Comparison of ENCODE assay signal across 21 cellular contexts in genomic region chr14:96079066-96079465, GRCh38. TPM values are rescaled to one million over a fixed set of nuclear protein-coding genes. Genes with fewer than 3 reads are reported as not detected.
A peak's percentile ranks its signal among the peaks of the same experiment; 100 is the strongest.
DNase-seq lines count a peak whose midpoint lies in the region; ATAC-seq and TF ChIP-seq lines count a peak whose summit lies in the region.
"Had no signal": no experiment of that assay in that cellular context is flagged by ENCODE, and none has a peak within 500 bp of the region (broad histone marks: within the 10 kb centered on the region; RNA-seq: fewer than 3 reads in every experiment).

No MANE protein-coding gene starts in this region.

- DNase-seq in mammary epithelial cell (no peak), MCF 10A (ENCODE audit: unreplicated experiment) (no peak), amniotic epithelial cell (ENCODE audit: low read depth) (peak; percentile 49), mesendoderm (peak; percentile 32), superior temporal gyrus (ENCODE audit: extremely low spot score) (no peak), middle frontal gyrus (ENCODE audit: extremely low spot score, low spot score) (no peak)
- DNase-seq: 8988T; Calu3; CD8-positive, alpha-beta memory T cell; GDM1; H7; KG1; NCI-H2081 treated with DMSO at 0.1 percent for 48 hours; NCI-H524 treated with DMSO at 0.1 percent for 48 hours; NCI-H82; OCI-M1; SHP77; SK-N-SH had no signal

- TF ChIP-seq CTCF in mammary epithelial cell (conservative IDR thresholded peaks at IDR 0.05 in 1 of 2, IDR thresholded peaks at IDR 0.05 in 1 of 2; ENCODE audit: extremely low read depth in 1 of 2, insufficient read depth in 1 of 2, low read depth in 1 of 2, low read length in 2 of 2) (no peak), MCF 10A (IDR thresholded peaks at IDR 0.05; ENCODE audit: unreplicated experiment) (no peak)

- BruUV-seq in mammary epithelial cell (replicated peaks; lab: Mats Ljungman, UMichigan) (no TSS peak), MCF 10A (replicated peaks; lab: Mats Ljungman, UMichigan) (no TSS peak)

- H3K4me1 ChIP-seq in mammary epithelial cell (ENCODE audit: insufficient read depth, low read length) (peaks cover 21% of the 10 kb centered on the region), mesendoderm (ENCODE audit: control insufficient read depth, low read depth, low read length) (no peaks in the 10 kb centered on the region)

- H3K27ac Mint-ChIP-seq in MCF 10A (ENCODE audit: low read depth, unreplicated experiment): no peak overlapping the region
- H3K27ac Mint-ChIP-seq: CD8-positive, alpha-beta memory T cell had no signal

- H2AFZ ChIP-seq in mammary epithelial cell (ENCODE audit: low read depth, low read length): no peak overlapping the region

- ATAC-seq in GM18870 (IDR thresholded peaks at IDR 0.05; ENCODE audit: unreplicated experiment) (no peak), HG03565 (IDR thresholded peaks at IDR 0.05; ENCODE audit: unreplicated experiment) (no peak)

- H3K79me1 ChIP-seq in mesendoderm (ENCODE audit: low read length): peaks cover 1% of the 10 kb centered on the region

- no peak overlapping the region for H3K23ac ChIP-seq in mesendoderm (ENCODE audit: low read length)

- H3K4me2 ChIP-seq in mammary epithelial cell (ENCODE audit: insufficient read depth, low read depth, low read length): peak overlapping the region; percentile 67
- no peak overlapping the region for H3K4me2 ChIP-seq in mesendoderm (ENCODE audit: low read length)
- H3K4me2 ChIP-seq: SK-N-SH had no signal

- no peaks in the 10 kb centered on the region for H3K27me3 ChIP-seq in mammary epithelial cell (ENCODE audit: insufficient read depth, low read length)
- no peaks in the 10 kb centered on the region for H3K27me3 ChIP-seq in mesendoderm (ENCODE audit: insufficient read depth, low read length, poor library complexity)

- no peak overlapping the region for H4K8ac ChIP-seq in mesendoderm (ENCODE audit: low read depth, low read length)

- WGBS in mammary epithelial cell (ENCODE audit: low coverage, missing lambda C conversion rate): 96% methylated on average over 7 of the region's 8 CpGs
- no CpG with 5 or more reads among the region's 8 CpGs for WGBS in mesendoderm (ENCODE audit: extremely low coverage, insufficient coverage, low lambda C conversion rate)

- no peak overlapping the region for H3K4ac ChIP-seq in mesendoderm (ENCODE audit: low read depth, low read length)

- no peaks in the 10 kb centered on the region for H3K79me2 ChIP-seq in mammary epithelial cell (ENCODE audit: insufficient read depth, low read length)
- H3K79me2 ChIP-seq in mesendoderm (ENCODE audit: control insufficient read depth, insufficient read depth, low read length): no peaks in the 10 kb centered on the region

- no peak overlapping the region for H2BK15ac ChIP-seq in mesendoderm (replicated peaks; ENCODE audit: low read depth)

- H2BK120ac ChIP-seq in mesendoderm (ENCODE audit: low read depth, low read length): no peak overlapping the region

- dilution Hi-C loops in mammary epithelial cell (cut with HindIII; ENCODE audit: low sequenced_read_pairs): loop anchor here (25.0 kb wide), 1 partner anchor 517 kb away; no protein-coding TSS in a partner anchor

- no peaks in the 10 kb centered on the region for H3K9me3 Mint-ChIP-seq in MCF 10A (ENCODE audit: unreplicated experiment)

- H4K20me1 ChIP-seq in mammary epithelial cell (ENCODE audit: insufficient read depth, low read length): no peaks in the 10 kb centered on the region

- intact Hi-C loops in mammary epithelial cell (cut with micrococcal nuclease) (no loop called here), MCF 10A (cut with micrococcal nuclease) (no loop called here)

- CTCF ChIA-PET in mammary epithelial cell (lab: Charles Lee; ENCODE audit: low non-redundant PET): interaction anchor here (0.5 kb wide), 1 partner anchor 218 kb away, joined by 5 read pairs; no protein-coding TSS in a partner anchor
- CTCF ChIA-PET in MCF 10A (lab: Yijun Ruan, JAX): interaction anchor here (0.7 to 1.2 kb wide), 4 partner anchors 14 to 198 kb away, joined by 3 to 5 read pairs (median 4); no protein-coding TSS in a partner anchor

- H3K56ac ChIP-seq in mesendoderm (ENCODE audit: low read length): no peak overlapping the region

- no peaks in the 10 kb centered on the region for H3K27me3 Mint-ChIP-seq in MCF 10A (ENCODE audit: insufficient read depth, unreplicated experiment)

- H2AK5ac ChIP-seq in mesendoderm (ENCODE audit: low read length): no peak overlapping the region

- H3K4me3 Mint-ChIP-seq in MCF 10A (ENCODE audit: unreplicated experiment): no peak overlapping the region
- H3K4me3 Mint-ChIP-seq: CD8-positive, alpha-beta memory T cell had no signal

- H3K4me1 Mint-ChIP-seq in MCF 10A (ENCODE audit: insufficient read depth, unreplicated experiment): peaks cover 22% of the 10 kb centered on the region
- H3K4me1 Mint-ChIP-seq: CD8-positive, alpha-beta memory T cell had no signal

- H4K5ac ChIP-seq in mesendoderm (ENCODE audit: low read length): no peak overlapping the region

- H3K4me3 ChIP-seq in mammary epithelial cell (replicated peaks in 1 of 3; ENCODE audit: insufficient read depth in 1 of 3, low read depth in 2 of 3, low read length in 3 of 3): no peak overlapping the region
- H3K4me3 ChIP-seq in mesendoderm (ENCODE audit: low read length): no peak overlapping the region

- no peak overlapping the region for H3K18ac ChIP-seq in mesendoderm (ENCODE audit: low read length)

- POLR2A ChIA-PET in MCF 10A (lab: Yijun Ruan, JAX): interaction anchor here (0.8 to 2.6 kb wide), 4 partner anchors 12 to 54 kb away, joined by 3 to 8 read pairs (median 6); no protein-coding TSS in a partner anchor

- no peak overlapping the region for H3K9ac ChIP-seq in mammary epithelial cell (ENCODE audit: insufficient read depth, low read length)
- H3K9ac ChIP-seq in mesendoderm (ENCODE audit: low read length): no peak overlapping the region
- H3K9ac ChIP-seq: SK-N-SH had no signal

- H3K36me3 ChIP-seq in mammary epithelial cell (ENCODE audit: insufficient read depth, low read length) (no peaks in the 10 kb centered on the region), mesendoderm (ENCODE audit: control insufficient read depth, insufficient read depth, low read length) (no peaks in the 10 kb centered on the region)

- no peaks in the 10 kb centered on the region for H3K9me3 ChIP-seq in mammary epithelial cell (replicated peaks; ENCODE audit: insufficient read depth, low read length)
- H3K9me3 ChIP-seq: SK-N-SH had no signal

- H3K36me3 Mint-ChIP-seq in MCF 10A (ENCODE audit: insufficient read depth, unreplicated experiment): no peaks in the 10 kb centered on the region
- H3K36me3 Mint-ChIP-seq: CD8-positive, alpha-beta memory T cell had no signal

- no peak overlapping the region for H3K27ac ChIP-seq in mammary epithelial cell (ENCODE audit: insufficient read depth, low read depth, low read length)
- no peak overlapping the region for H3K27ac ChIP-seq in mesendoderm (ENCODE audit: low read depth, low read length)
- H3K27ac ChIP-seq: C4-2B had no signal

- in situ Hi-C loops in mammary epithelial cell (cut with MboI; ENCODE audit: low sequenced_read_pairs in 2 of 2): no loop called here

- H2BK5ac ChIP-seq in mesendoderm (ENCODE audit: low read length): no peak overlapping the region

RNA-seq across cellular contexts. Expression of gene C14orf132, which starts 39.9 kb away (rescaled TPM):
- 1 to 10 TPM; 2.2 to 3.2 TPM for total RNA-seq in mammary epithelial cell
- 0.41 TPM for polyA plus RNA-seq in mammary epithelial cell
- 1.2 TPM for polyA minus RNA-seq in mammary epithelial cell
- not detected in 2 replicates for total RNA-seq in MCF 10A (2022)
- 18.8 TPM for polyA plus RNA-seq in mesendoderm (2013, experiment 1 of 2)
- 18.0 TPM for polyA plus RNA-seq in mesendoderm (2013, experiment 2 of 2)

Comparison
In these comparisons a context has a peak if more than half of its experiments do, and no peak if none do; other contexts are left out.
1. DNase-seq: peak in amniotic epithelial cell (single experiment) and mesendoderm (single experiment); none in mammary epithelial cell (single experiment), MCF 10A (single experiment), superior temporal gyrus (single experiment) and middle frontal gyrus (single experiment).